ENCODE assay signal across 8 cellular contexts in genomic region chr14:49868720-49869114, GRCh38. TPM values are rescaled to one million over a fixed set of nuclear protein-coding genes. Genes with fewer than 3 reads are reported as not detected.
A peak's percentile ranks its signal among the peaks of the same experiment; 100 is the strongest.
DNase-seq lines count a peak whose midpoint lies in the region; ATAC-seq, FAIRE-seq and TF ChIP-seq lines count a peak whose summit lies in the region.

No MANE protein-coding gene starts in this region.

- H3T11ph ChIP-seq in H9 (ENCODE audit: low read length), result no peak overlapping the region

- TF ChIP-seq EP300 in gastroesophageal sphincter (IDR thresholded peaks at IDR 0.05), result no peak

- H3K4me1 Mint-ChIP-seq in H9, result peaks cover 6 to 11% of the 10 kb centered on the region in 2 experiments

- no peak overlapping the region for H4K91ac ChIP-seq in H9 (ENCODE audit: insufficient read length, low read depth, low read length)

- TF ChIP-seq CTCF in H9 (conservative IDR thresholded peaks at IDR 0.05), result no peak
- no peak for TF ChIP-seq CTCF in WERI-Rb-1 (IDR thresholded peaks at IDR 0.05; ENCODE audit: low read depth, low read length)
- no peak for TF ChIP-seq CTCF in gastroesophageal sphincter (IDR thresholded peaks at IDR 0.05)

- no peak overlapping the region for H4K5ac ChIP-seq in H9 (ENCODE audit: insufficient read length, low read depth, low read length)

- H3K79me1 ChIP-seq in H9 (ENCODE audit: insufficient read depth, low read depth, low read length, poor library complexity, severe bottlenecking), result no peaks in the 10 kb centered on the region

- H3K36me3 ChIP-seq in WERI-Rb-1, result no peaks in the 10 kb centered on the region
- no peaks in the 10 kb centered on the region for H3K36me3 ChIP-seq in gastroesophageal sphincter
- H3K36me3 ChIP-seq in small intestine (ENCODE audit: control insufficient read depth in 2 of 2, insufficient read depth in 2 of 2, low read length in 2 of 2), result no peaks in the 10 kb centered on the region

- no peaks in the 10 kb centered on the region for H3K36me3 Mint-ChIP-seq in H9 (ENCODE audit: insufficient read depth in 1 of 3, low read depth in 3 of 3)

- no peaks in the 10 kb centered on the region; the same call in 1 of the 2 replicates for H3K27me3 Mint-ChIP-seq in H9 (ENCODE audit: low read depth)

- peaks cover 3% of the 10 kb centered on the region for H3K23me2 ChIP-seq in H9 (ENCODE audit: insufficient read length, low read depth, low read length, poor library complexity, severe bottlenecking)

- H3K14ac ChIP-seq in H9 (ENCODE audit: insufficient read depth, low read length), result no peak overlapping the region

- no peak for FAIRE-seq in small intestine (lab: Jason Lieb, UNC)

- H2BK12ac ChIP-seq in H9 (ENCODE audit: insufficient read length, low read depth, low read length), result no peak overlapping the region

- H3K27ac ChIP-seq in H9 (ENCODE audit: insufficient read length, low read depth, low read length) (no peak overlapping the region), WERI-Rb-1 (peak overlapping the region; percentile 34; the same call in 1 of the 2 replicates), gastroesophageal sphincter (peak overlapping the region; percentile 83 to 93 (median 90)), small intestine (ENCODE audit: low read depth in 1 of 2, low read length in 1 of 2) (peak overlapping the region; percentile 86 to 90)

- ATAC-seq in gastroesophageal sphincter (no peak), HG03565 (IDR thresholded peaks at IDR 0.05; ENCODE audit: unreplicated experiment) (no peak), GM18868 (IDR thresholded peaks at IDR 0.05; ENCODE audit: unreplicated experiment) (no peak), HG03460 (IDR thresholded peaks at IDR 0.05; ENCODE audit: unreplicated experiment) (no peak)

- TF ChIP-seq POLR2A in gastroesophageal sphincter (IDR thresholded peaks at IDR 0.05), result no peak

- no peaks in the 10 kb centered on the region for H4K20me1 ChIP-seq in H9 (ENCODE audit: control insufficient read depth, insufficient read depth, insufficient read length)

- no peak overlapping the region for H3K56ac ChIP-seq in H9 (ENCODE audit: insufficient read length, low read depth, low read length)

- H3K4me3 ChIP-seq in WERI-Rb-1 (ENCODE audit: low read depth, low read length), result peak overlapping the region; percentile 80
- H3K4me3 ChIP-seq in gastroesophageal sphincter, result peak overlapping the region; percentile 64 to 79
- H3K4me3 ChIP-seq in small intestine (ENCODE audit: low read depth in 1 of 2, low read length in 2 of 2), result peak overlapping the region in 1 of 2 donors; percentile 26

- no peak overlapping the region for H3K27ac Mint-ChIP-seq in H9

- no peaks in the 10 kb centered on the region for H3K79me2 ChIP-seq in H9 (ENCODE audit: insufficient read depth, low read length)

- H3K9me3 Mint-ChIP-seq in H9, result no peaks in the 10 kb centered on the region; a peak in 1 of 5 replicates

- DNase-seq in H9, result no peak
- no peak for DNase-seq in WERI-Rb-1
- no peak for DNase-seq in small intestine
- DNase-seq in central memory CD4-positive, alpha-beta T cell, result no peak

- peak overlapping the region; percentile 65 for H3K4me2 ChIP-seq in H9 (ENCODE audit: insufficient read depth, insufficient read length, low read length)

- no peak overlapping the region for H4K8ac ChIP-seq in H9 (replicated peaks; ENCODE audit: insufficient read length, low read depth, low read length)

- no peaks in the 10 kb centered on the region; the same call in 1 of the 2 replicates for H3K4me1 ChIP-seq in H9 (ENCODE audit: insufficient read depth, low read length)
- peaks cover 0 to 45% (median 7%) of the 10 kb centered on the region in 3 donors for H3K4me1 ChIP-seq in gastroesophageal sphincter
- peaks cover 0 to 2% of the 10 kb centered on the region in 2 donors for H3K4me1 ChIP-seq in small intestine (ENCODE audit: control insufficient read depth in 2 of 2, insufficient read depth in 1 of 2, low read depth in 1 of 2, low read length in 1 of 2)

- H2BK5ac ChIP-seq in H9 (ENCODE audit: insufficient read length, low read length), result no peak overlapping the region

- no peak overlapping the region for H2BK15ac ChIP-seq in H9 (ENCODE audit: low read depth, low read length)

- H3K9ac ChIP-seq in H9 (ENCODE audit: extremely low read depth, insufficient read length, low read length), result no peak overlapping the region

- WGBS in H9 (ENCODE audit: extremely low coverage, insufficient read length, low lambda C conversion rate), result no CpG with 5 or more reads among the region's 5 CpGs
- 35 to 39% methylated on average over 5 of the region's 5 CpGs for WGBS in gastroesophageal sphincter (ENCODE audit: low coverage in 1 of 2), 2 donors
- WGBS in small intestine, 3 donors, result 26 to 41% (median 32%) methylated on average over 5 of the region's 5 CpGs

- no peak overlapping the region for H2BK20ac ChIP-seq in H9 (ENCODE audit: low read depth, low read length, poor library complexity, severe bottlenecking)

- no peaks in the 10 kb centered on the region for H3K27me3 ChIP-seq in H9 (ENCODE audit: insufficient read depth, low read length)
- H3K27me3 ChIP-seq in WERI-Rb-1 (ENCODE audit: insufficient read depth, low read depth, severe bottlenecking), result no peaks in the 10 kb centered on the region
- no peaks in the 10 kb centered on the region for H3K27me3 ChIP-seq in gastroesophageal sphincter
- no peaks in the 10 kb centered on the region for H3K27me3 ChIP-seq in small intestine (ENCODE audit: control insufficient read depth in 2 of 2, insufficient read depth in 2 of 2, low read length in 2 of 2)

- no peak overlapping the region for H3K4ac ChIP-seq in H9 (ENCODE audit: low read depth, low read length)

- H2AK5ac ChIP-seq in H9 (ENCODE audit: insufficient read length, low read length), result no peak overlapping the region

- no peak overlapping the region for H3K23ac ChIP-seq in H9 (ENCODE audit: insufficient read length, low read depth, low read length)

- no peak overlapping the region for H2BK120ac ChIP-seq in H9 (ENCODE audit: low read depth, low read length, poor library complexity, severe bottlenecking)

- peak overlapping the region; percentile 89 to 93 for H3K4me3 Mint-ChIP-seq in H9

- no peak overlapping the region for H2AFZ ChIP-seq in H9 (ENCODE audit: low read length)

- H3K9me3 ChIP-seq in H9 (ENCODE audit: control insufficient read depth, low read depth, low read length) (no peaks in the 10 kb centered on the region), WERI-Rb-1 (ENCODE audit: severe bottlenecking) (no peaks in the 10 kb centered on the region), gastroesophageal sphincter (no peaks in the 10 kb centered on the region), small intestine (ENCODE audit: control insufficient read depth, low read depth) (no peaks in the 10 kb centered on the region)

- H3K18ac ChIP-seq in H9 (ENCODE audit: insufficient read length, low read depth, low read length), result no peak overlapping the region

RNA-seq across cellular contexts. Expression of gene NEMF, which starts 16.1 kb away (rescaled TPM):
- total RNA-seq in H9 (2021), result 54.3 and 57.4 TPM in 2 replicates
- total RNA-seq in gastroesophageal sphincter, result 10 to 100 TPM; 43.6 to 91.3 (median 68.6) TPM
- polyA plus RNA-seq in small intestine, result 10 to 100 TPM; 19.6 to 33.5 (median 29.1) TPM

RNA-seq across cellular contexts. Expression of gene ARF6, which starts 24.2 kb away (rescaled TPM):
- total RNA-seq in H9 (2021) (49.2 and 51.0 TPM in 2 replicates), gastroesophageal sphincter (10 to 100 TPM; 43.1 to 59.6 (median 51.3) TPM)
- polyA plus RNA-seq in small intestine, result 10 to 100 TPM; 51.9 to 65.4 (median 64.6) TPM
